In genomic region chrX:69211701-69212100, GRCh38 we compare ENCODE assay signal across 8 cellular contexts.
"Had no signal": no experiment of that assay in that cellular context is flagged by ENCODE, and none has a peak within 500 bp of the region (broad histone marks: within the 10 kb centered on the region; RNA-seq: fewer than 3 reads in every experiment).

No MANE protein-coding gene starts in this region.

- FAIRE-seq: G401.6, GM12878, GM12891, GM12892, GM18507, GM19239 had no signal

- ATAC-seq: GM12878 had no signal

- H3K4me3 ChIP-seq: GM12878 had no signal

- DNase-seq: GDM1, GF-D8 had no signal
